25 cellular contexts compared by ENCODE assay signal in the genomic region with DNA sequence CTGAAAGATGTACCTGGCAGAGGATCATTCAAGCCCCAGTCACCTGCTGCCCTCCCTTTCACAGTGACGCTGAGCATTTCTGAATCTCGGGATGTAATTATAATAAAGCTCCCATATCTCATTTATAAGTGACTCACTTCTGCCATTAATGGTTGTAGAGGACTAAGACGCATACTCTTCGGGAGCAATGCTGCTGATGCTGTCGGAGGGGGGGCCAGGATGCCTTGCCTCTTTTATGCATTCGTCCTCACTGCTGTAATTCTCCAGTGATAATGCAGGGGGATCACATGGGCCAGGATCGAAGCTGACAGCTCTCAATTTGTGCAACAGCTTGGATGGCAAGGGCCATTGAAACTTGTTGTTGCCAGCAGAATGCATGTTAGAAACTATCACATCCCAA. TPM values are rescaled to one million over a fixed set of nuclear protein-coding genes. Genes with fewer than 3 reads are reported as not detected.
DNase-seq lines count a peak whose midpoint lies in the region; ATAC-seq, FAIRE-seq and TF ChIP-seq lines count a peak whose summit lies in the region.
"Had no signal": no experiment of that assay in that cellular context is flagged by ENCODE, and none has a peak within 500 bp of the region (broad histone marks: within the 10 kb centered on the region; RNA-seq: fewer than 3 reads in every experiment).

No MANE protein-coding gene starts in this region.

- no peaks in the 10 kb centered on the region for H3K9me3 ChIP-seq in IMR-90 (ENCODE audit: control insufficient read depth, insufficient read depth, low read length)
- H3K9me3 ChIP-seq in SK-N-SH = no peaks in the 10 kb centered on the region
- no peaks in the 10 kb centered on the region for H3K9me3 ChIP-seq in neural cell (ENCODE audit: low read length)
- no peaks in the 10 kb centered on the region for H3K9me3 ChIP-seq in esophagus muscularis mucosa
- H3K9me3 ChIP-seq: A549 had no signal

- no TSS peak for BruUV-seq in IMR-90 (replicated peaks; lab: Mats Ljungman, UMichigan)

- TF ChIP-seq CTCF in IMR-90 (conservative IDR thresholded peaks at IDR 0.05; ENCODE audit: low read depth, low read length) (no peak), SK-N-SH (IDR thresholded peaks at IDR 0.05) (no peak), dorsolateral prefrontal cortex (IDR thresholded peaks at IDR 0.05 in 54 of 56, conservative IDR thresholded peaks at IDR 0.05 in 2 of 56; ENCODE audit: low read depth in 1 of 56, partially characterized antibody in 56 of 56) (no peak), neural cell (IDR thresholded peaks at IDR 0.05; ENCODE audit: poor library complexity, severe bottlenecking) (no peak), esophagus muscularis mucosa (IDR thresholded peaks at IDR 0.05) (no peak)

- H3K4me2 ChIP-seq in IMR-90 (ENCODE audit: low read depth, low read length) = no peak overlapping the region; the same call in 1 of the 2 replicates
- peak overlapping the region; percentile 85 for H3K4me2 ChIP-seq in SK-N-SH
- H3K4me2 ChIP-seq in neural cell (ENCODE audit: low read length) = no peak overlapping the region
- H3K4me2 ChIP-seq: A549, GM23338 had no signal

- peaks cover 28% of the 10 kb centered on the region for H3K9me1 ChIP-seq in IMR-90 (ENCODE audit: insufficient read depth, low read length)

- H3K18ac ChIP-seq in IMR-90 (ENCODE audit: low read depth, low read length) = no peak overlapping the region

- no peak overlapping the region for H2BK5ac ChIP-seq in IMR-90 (ENCODE audit: low read depth, low read length, poor library complexity, severe bottlenecking)

- H2AFZ ChIP-seq in IMR-90 (replicated peaks; ENCODE audit: low read length, poor library complexity) (no peak overlapping the region), SK-N-SH (ENCODE audit: low read depth) (no peak overlapping the region), neural cell (ENCODE audit: low read depth, low read length) (no peak overlapping the region)
- H2AFZ ChIP-seq: GM23338 had no signal

- no peak overlapping the region for H4K8ac ChIP-seq in IMR-90 (ENCODE audit: low read depth in 2 of 2, low read length in 2 of 2)

- WGBS in IMR-90 (ENCODE audit: extremely low coverage in 2 of 2, insufficient read length in 1 of 2), 2 experiments = no CpG with 5 or more reads among the region's 7 CpGs
- WGBS in SK-N-SH (ENCODE audit: low lambda C conversion rate) = 66% methylated on average over 5 of the region's 7 CpGs
- 87% methylated on average over 7 of the region's 7 CpGs for WGBS in esophagus muscularis mucosa

- H3K56ac ChIP-seq in IMR-90 (ENCODE audit: extremely low read depth, insufficient read depth, low read length) = no peak overlapping the region

- no peak for ATAC-seq in IMR-90 (ENCODE audit: low read depth)
- ATAC-seq: A549, GM23338, HCT116 had no signal

- H3K9me2 ChIP-seq in SK-N-SH = no peaks in the 10 kb centered on the region
- no peaks in the 10 kb centered on the region for H3K9me2 ChIP-seq in neural cell (ENCODE audit: insufficient read depth, low read length)

- H2AK9ac ChIP-seq in IMR-90 (replicated peaks; ENCODE audit: low read depth, low read length, poor library complexity) = no peak overlapping the region

- H3K9ac ChIP-seq in IMR-90 (ENCODE audit: low read depth, low read length) (no peak overlapping the region), SK-N-SH (no peak overlapping the region), neural cell (ENCODE audit: low read length) (no peak overlapping the region)

- H3K79me2 ChIP-seq in SK-N-SH (ENCODE audit: insufficient read depth) = peaks cover 88% of the 10 kb centered on the region
- no peaks in the 10 kb centered on the region for H3K79me2 ChIP-seq in neural cell (replicated peaks; ENCODE audit: insufficient read depth, low read length)

- H3K36me3 ChIP-seq in IMR-90 (ENCODE audit: control insufficient read depth, insufficient read depth, low read length) = peaks cover 4% of the 10 kb centered on the region; the same call in 1 of the 2 replicates
- H3K36me3 ChIP-seq in SK-N-SH (replicated peaks in 1 of 2; ENCODE audit: control insufficient read depth in 1 of 2, insufficient read depth in 2 of 2, low read length in 1 of 2) = peaks cover 9 to 10% of the 10 kb centered on the region in 2 experiments
- H3K36me3 ChIP-seq in neural cell (ENCODE audit: insufficient read depth, low read length) = no peaks in the 10 kb centered on the region
- H3K36me3 ChIP-seq in esophagus muscularis mucosa = no peaks in the 10 kb centered on the region

- peaks cover 36 to 63% of the 10 kb centered on the region in 2 experiments for H3K79me1 ChIP-seq in IMR-90 (ENCODE audit: low read depth in 1 of 2, low read length in 2 of 2)

- H3K4ac ChIP-seq in IMR-90 (ENCODE audit: low read depth, low read length) = peak overlapping the region; percentile 31; the same call in 1 of the 2 replicates

- H3K14ac ChIP-seq in IMR-90 (replicated peaks; ENCODE audit: low read depth, low read length) = no peak overlapping the region

- TF ChIP-seq RAD21 in IMR-90 (IDR thresholded peaks at IDR 0.05; ENCODE audit: low read length) (no peak), SK-N-SH (IDR thresholded peaks at IDR 0.05; ENCODE audit: low read length) (no peak), neural cell (conservative IDR thresholded peaks at IDR 0.05) (no peak)

- H3K4me1 ChIP-seq in IMR-90 (ENCODE audit: control insufficient read depth, insufficient read depth, low read length) (peaks cover 17% of the 10 kb centered on the region), SK-N-SH (ENCODE audit: control insufficient read depth in 1 of 2, insufficient read depth in 2 of 2, low read depth in 1 of 2, low read length in 1 of 2) (peaks cover 7 to 15% of the 10 kb centered on the region in 2 experiments; a peak in 3 of 4 replicates), esophagus muscularis mucosa (peaks cover 7 to 49% (median 44%) of the 10 kb centered on the region in 4 donors)

- no peak overlapping the region for H2BK20ac ChIP-seq in IMR-90 (ENCODE audit: low read depth, low read length)

- H4K20me1 ChIP-seq in IMR-90 (ENCODE audit: insufficient read depth, low read length) (0 out of 2 replicates have a peak, but pooled peaks cover 8% of the 10 kb centered on the region), SK-N-SH (ENCODE audit: insufficient read depth) (peaks cover 29% of the 10 kb centered on the region), neural cell (ENCODE audit: insufficient read depth) (no peaks in the 10 kb centered on the region)

- in situ Hi-C loops in IMR-90 (cut with MboI; ENCODE audit: low sequenced_read_pairs) = loop anchor here (25.0 kb wide), 1 partner anchor 180 kb away; no protein-coding TSS in a partner anchor

- H3K4me3 ChIP-seq in IMR-90 (ENCODE audit: insufficient read depth, low read depth, low read length) = no peak overlapping the region
- H3K4me3 ChIP-seq in SK-N-SH (ENCODE audit: low read depth in 2 of 2, low read length in 1 of 2) = peak overlapping the region in 1 of 2 experiments; percentile 24; a peak in 1 of 4 replicates
- H3K4me3 ChIP-seq in dorsolateral prefrontal cortex = peak overlapping the region in 35 of 59 donors; percentile 2 to 77 (median 66)
- no peak overlapping the region for H3K4me3 ChIP-seq in neural cell (ENCODE audit: low read length)
- no peak overlapping the region for H3K4me3 ChIP-seq in esophagus muscularis mucosa
- H3K4me3 ChIP-seq: A549, GM23338 had no signal

- H2BK120ac ChIP-seq in IMR-90 (ENCODE audit: low read depth, low read length) = no peak overlapping the region

- intact Hi-C loops in IMR-90 (cut with micrococcal nuclease) = no loop called here
- intact Hi-C loops in dorsolateral prefrontal cortex (cut with DNase I) = loop anchor here (5.0 to 10.0 kb wide), 2 partner anchors 177 to 180 kb away; no protein-coding TSS in a partner anchor
- intact Hi-C loops in esophagus muscularis mucosa (cut with DNase I) = loop anchor here (5.0 kb wide), 3 partner anchors 95 to 170 kb away; a partner anchor contains a TSS

- H3K27me3 ChIP-seq in IMR-90 (ENCODE audit: control insufficient read depth, insufficient read depth, low read length) = no peaks in the 10 kb centered on the region
- H3K27me3 ChIP-seq in SK-N-SH (ENCODE audit: insufficient read depth) = no peaks in the 10 kb centered on the region
- peaks cover 0 to 33% (median 0%) of the 10 kb centered on the region in 45 donors for H3K27me3 ChIP-seq in dorsolateral prefrontal cortex
- H3K27me3 ChIP-seq in neural cell (ENCODE audit: insufficient read depth, low read depth, low read length) = peaks cover 41% of the 10 kb centered on the region
- peaks cover 0 to 21% (median 0%) of the 10 kb centered on the region in 4 donors for H3K27me3 ChIP-seq in esophagus muscularis mucosa

- H3K23ac ChIP-seq in IMR-90 (ENCODE audit: low read depth, low read length) = no peak overlapping the region

- TF ChIP-seq POLR2A in IMR-90 (IDR thresholded peaks at IDR 0.05; ENCODE audit: low read depth, low read length) (no peak), GM12892 (IDR thresholded peaks at IDR 0.05; ENCODE audit: low read depth, low read length) (no peak), esophagus muscularis mucosa (IDR thresholded peaks at IDR 0.05; ENCODE audit: low read depth) (no peak)

- DNase-seq in IMR-90 = no peak
- no peak for DNase-seq in SK-N-SH
- DNase-seq in dorsolateral prefrontal cortex = peak in 2 of 10 donors; percentile 8 to 31
- no peak for DNase-seq in GM12892 (ENCODE audit: insufficient read length)
- DNase-seq in activated gamma-delta T cell (lab: John Stamatoyannopoulos, UW) = no peak
- DNase-seq in NCI-H510A (lab: John Stamatoyannopoulos, UW) = no peak
- no peak for DNase-seq in esophagus muscularis mucosa (ENCODE audit: extremely low spot score)
- DNase-seq: 8988T; ACHN; AML-193; C1 segment of cervical spinal cord; Calu3; CD4-positive, alpha-beta memory T cell; COR-L47; DMS53; DMS79 treated with DMSO at 0.1 percent for 48 hours; GF-D8; H9 had no signal

- TF ChIP-seq EP300 in SK-N-SH (IDR thresholded peaks at IDR 0.05; ENCODE audit: borderline replicate concordance in 1 of 2, low read depth in 1 of 2, low read length in 1 of 2) (no peak), neural cell (conservative IDR thresholded peaks at IDR 0.05; ENCODE audit: poor library complexity, severe bottlenecking) (no peak), esophagus muscularis mucosa (IDR thresholded peaks at IDR 0.05) (no peak)

- H3F3A ChIP-seq in SK-N-SH (replicated peaks; ENCODE audit: insufficient read depth) (peaks cover 20% of the 10 kb centered on the region), neural cell (ENCODE audit: insufficient read depth, low read length, poor library complexity, severe bottlenecking) (no peaks in the 10 kb centered on the region)

- no peak for FAIRE-seq in GM12892 (lab: Jason Lieb, UNC)
- FAIRE-seq: A549, GM12891, GM19239 had no signal

- POLR2A ChIA-PET in IMR-90 (lab: Charles Lee; ENCODE audit: unreplicated experiment) (no interaction called here), SK-N-SH (lab: Yijun Ruan, JAX) (no interaction called here)

- H4K91ac ChIP-seq in IMR-90 (ENCODE audit: insufficient read depth, low read depth, low read length) = no peak overlapping the region

- dilution Hi-C loops in IMR-90 (cut with HindIII; ENCODE audit: low sequenced_read_pairs, unreplicated experiment) = no loop called here

- no peak overlapping the region for H2AK5ac ChIP-seq in IMR-90 (ENCODE audit: low read depth, low read length)

- H4K5ac ChIP-seq in IMR-90 (ENCODE audit: low read depth, low read length) = no peak overlapping the region

- H3K27ac ChIP-seq in IMR-90 (ENCODE audit: insufficient read depth, low read length) (no peak overlapping the region), SK-N-SH (ENCODE audit: low read depth in 2 of 2, low read length in 1 of 2) (0 out of 4 replicates have a peak overlapping the region, but pooled peaks of 1 of the 2 experiments have one; percentile 68), dorsolateral prefrontal cortex (peak overlapping the region in 15 of 59 donors; percentile 4 to 82 (median 27)), neural cell (ENCODE audit: low read length) (no peak overlapping the region), esophagus muscularis mucosa (replicated peaks in 1 of 4) (no peak overlapping the region)
- H3K27ac ChIP-seq: A549 had no signal

- no peak overlapping the region for H2BK15ac ChIP-seq in IMR-90 (ENCODE audit: low read depth, low read length)

- CTCF ChIA-PET in IMR-90 (lab: Yijun Ruan, JAX) = interaction anchor here (2.8 to 4.2 kb wide), 3 partner anchors 54 to 177 kb away, joined by 8 to 18 read pairs (median 17); no protein-coding TSS in a partner anchor
- CTCF ChIA-PET in SK-N-SH (lab: Yijun Ruan, JAX) = interaction anchor here (1.2 to 5.7 kb wide), 11 partner anchors 7 to 494 kb away, joined by 3 to 72 read pairs (median 17); no protein-coding TSS in a partner anchor

RNA-seq across cellular contexts. Expression of a gene that starts 3.1 kb away (rescaled TPM):
- total RNA-seq in IMR-90 (2012; rRNA removed) (13.1 and 16.1 TPM in 2 replicates), dorsolateral prefrontal cortex (10 to 100 TPM in 74 of 120 experiments, 1 to 10 TPM in 46; 2.4 to 22.9 (median 10.8) TPM), esophagus muscularis mucosa (10 to 100 TPM in 1 of 4 donors, 1 to 10 TPM in 3; 3.7 to 15.9 (median 5.9) TPM)
- polyA plus RNA-seq in IMR-90 (2012; rRNA removed) (7.6 and 8.1 TPM in 2 replicates), SK-N-SH (2012; rRNA removed) (6.2 and 7.7 TPM in 2 replicates), neural cell (0.06 and 0.08 TPM in 2 replicates)
- polyA plus RNA-seq in IMR-90 (2012; cell fraction: cytosol; rRNA removed) = 3.3 and 4.8 TPM in 2 replicates
- polyA plus RNA-seq in IMR-90 (2012; cell fraction: nucleus; rRNA removed; ENCODE audit: low replicate concordance) = 4.1 and 7.2 TPM in 2 replicates
- 6.9 and 7.3 TPM in 2 replicates for polyA plus RNA-seq in SK-N-SH (2012; cell fraction: cytosol; rRNA removed)
- 3.6 and 7.6 TPM in 2 replicates for polyA plus RNA-seq in SK-N-SH (2012; cell fraction: nucleus; rRNA removed)
- 0.23 and 0.49 TPM in 2 replicates for polyA minus RNA-seq in neural cell
- polyA plus RNA-seq in GM12892 (2012; ENCODE audit: missing spikeins) = not detected
- total RNA-seq: G401, GM23338 had no signal
- polyA plus RNA-seq: GM23338 had no signal

Comparison
In these comparisons a context has a peak if more than half of its experiments do, and no peak if none do; other contexts are left out.
1. H3K4me3 ChIP-seq: peak in dorsolateral prefrontal cortex (35 of 59); none in IMR-90 (single experiment), neural cell (single experiment) and esophagus muscularis mucosa (0 of 4).